In the genomic region with DNA sequence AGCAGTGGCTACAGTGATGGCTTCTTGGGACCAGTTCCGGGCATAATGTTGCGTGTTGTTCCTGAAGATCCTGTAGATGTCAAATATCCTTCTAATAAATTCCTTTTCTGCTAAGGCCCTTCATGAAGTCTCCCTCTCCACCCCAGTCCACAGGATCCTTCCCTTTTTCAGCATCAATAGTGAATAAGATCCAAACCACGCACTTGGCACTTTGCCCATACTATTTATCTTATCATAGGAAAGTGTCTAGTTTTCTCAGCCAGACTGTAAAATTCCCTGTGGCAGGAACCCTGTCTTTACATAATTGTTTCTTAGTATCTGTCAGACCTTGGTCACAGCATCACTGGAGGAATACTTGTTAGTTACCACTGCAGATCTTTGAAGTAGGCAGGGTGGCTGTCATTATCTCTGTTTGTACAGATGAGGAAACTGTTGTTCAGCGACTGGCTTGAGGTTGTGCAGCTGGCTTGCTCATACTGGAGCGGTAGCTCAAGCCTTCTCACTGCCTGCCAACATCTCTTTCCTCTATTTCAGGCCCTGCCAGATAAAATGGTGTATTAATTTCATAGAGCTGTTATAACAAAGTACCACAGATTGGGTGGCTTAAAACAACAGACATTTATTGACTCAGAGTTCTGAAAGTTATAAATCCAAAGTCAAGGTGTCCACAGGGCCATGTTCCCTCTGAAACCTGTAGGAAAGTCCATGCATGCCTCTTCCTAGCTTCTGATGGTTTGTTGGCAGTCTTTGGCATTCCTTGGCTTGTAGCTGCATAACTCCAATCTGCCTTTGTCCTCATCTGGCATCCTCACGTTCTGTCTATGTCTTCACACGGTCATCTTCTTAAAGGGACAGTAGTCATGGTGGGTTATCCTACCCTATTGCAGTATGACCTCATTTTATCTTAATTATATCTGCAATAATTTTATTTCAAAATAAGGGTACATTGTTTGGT, we compare ENCODE assay signal across 10 cellular contexts. TPM values are rescaled to one million over a fixed set of nuclear protein-coding genes. Genes with fewer than 3 reads are reported as not detected.
A peak's percentile ranks its signal among the peaks of the same experiment; 100 is the strongest.
DNase-seq lines count a peak whose midpoint lies in the region; ATAC-seq, FAIRE-seq and TF ChIP-seq lines count a peak whose summit lies in the region.
"Had no signal": no experiment of that assay in that cellular context is flagged by ENCODE, and none has a peak within 500 bp of the region (broad histone marks: within the 10 kb centered on the region; RNA-seq: fewer than 3 reads in every experiment).

No MANE protein-coding gene starts in this region.

- H3K23ac ChIP-seq in neuronal stem cell (ENCODE audit: low read depth, low read length, poor library complexity) = no peak overlapping the region

- peak overlapping the region; percentile 18 for H2AFZ ChIP-seq in neuronal stem cell (ENCODE audit: low read length)

- no peak for ATAC-seq in GM19463 (IDR thresholded peaks at IDR 0.05; ENCODE audit: unreplicated experiment)
- ATAC-seq: activated CD4-positive, CD25-positive, alpha-beta regulatory T cell treated with anti-CD3 and anti-CD28 coated beads, Interleukin-2, amount 50 U/mL, for 24 hours had no signal

- H3K27ac ChIP-seq in neuronal stem cell (replicated peaks; ENCODE audit: low read length) (no peak overlapping the region), suprapubic skin (no peak overlapping the region)
- H3K27ac ChIP-seq: Peyer's patch had no signal

- H3K4me3 ChIP-seq in neuronal stem cell (ENCODE audit: low read length in 2 of 2) (no peak overlapping the region), suprapubic skin (no peak overlapping the region)
- H3K4me3 ChIP-seq: Peyer's patch had no signal

- no peak overlapping the region for H4K8ac ChIP-seq in neuronal stem cell (ENCODE audit: low read depth, low read length)

- no peak overlapping the region for H2BK120ac ChIP-seq in neuronal stem cell (ENCODE audit: low read depth, low read length)

- no peaks in the 10 kb centered on the region for H3K79me1 ChIP-seq in neuronal stem cell (ENCODE audit: low read depth, low read length)

- H4K91ac ChIP-seq in neuronal stem cell (ENCODE audit: low read depth, low read length, poor library complexity) = no peak overlapping the region

- H3K4me1 ChIP-seq in neuronal stem cell (ENCODE audit: control insufficient read depth in 2 of 2, insufficient read depth in 1 of 2, low read depth in 1 of 2, low read length in 2 of 2) (peaks cover 3 to 7% of the 10 kb centered on the region in 2 donors), suprapubic skin (peaks cover 18% of the 10 kb centered on the region)

- H3K4ac ChIP-seq in neuronal stem cell (ENCODE audit: low read length) = no peak overlapping the region

- no peaks in the 10 kb centered on the region for H3K9me3 ChIP-seq in neuronal stem cell (replicated peaks in 1 of 2; ENCODE audit: control insufficient read depth in 2 of 2, insufficient read depth in 1 of 2, low read depth in 1 of 2, low read length in 2 of 2)
- H3K9me3 ChIP-seq in suprapubic skin = no peaks in the 10 kb centered on the region
- H3K9me3 ChIP-seq: Peyer's patch had no signal

- no peak overlapping the region for H3K18ac ChIP-seq in neuronal stem cell (ENCODE audit: low read length)

- H2BK12ac ChIP-seq in neuronal stem cell (ENCODE audit: low read length) = no peak overlapping the region

- no CpG with 5 or more reads among the region's 7 CpGs for WGBS in neuronal stem cell (ENCODE audit: extremely low coverage in 2 of 2, insufficient read length in 2 of 2, insufficient replicate concordance in 1 of 2), 2 donors
- 35% methylated on average over 7 of the region's 7 CpGs for WGBS in suprapubic skin

- TF ChIP-seq EP300 in suprapubic skin (IDR thresholded peaks at IDR 0.05) = no peak

- TF ChIP-seq CTCF in suprapubic skin (IDR thresholded peaks at IDR 0.05) (no peak), D721Med (IDR thresholded peaks at IDR 0.05; ENCODE audit: insufficient read depth, missing control alignments) (no peak)

- DNase-seq in LHCN-M2 (ENCODE audit: low read depth) (peak; percentile 33), OCI-M1 (lab: John Stamatoyannopoulos, UW) (peak; percentile 83), erythroblast (lab: John Stamatoyannopoulos, UW) (peak; percentile 75 to 83), neuronal stem cell (ENCODE audit: low spot score) (no peak), suprapubic skin (ENCODE audit: low spot score in 2 of 2) (no peak), D721Med (ENCODE audit: insufficient read length, low spot score) (no peak)
- DNase-seq: activated naive CD4-positive, alpha-beta T cell; Peyer's patch had no signal

- TF ChIP-seq POLR2A in erythroblast (IDR thresholded peaks at IDR 0.05; ENCODE audit: low read length) (no peak), suprapubic skin (IDR thresholded peaks at IDR 0.05) (no peak)

- no peak overlapping the region for H3K9ac ChIP-seq in neuronal stem cell (ENCODE audit: low read depth, low read length, poor library complexity)

- no peak for FAIRE-seq in D721Med (lab: Jason Lieb, UNC)

- no peak overlapping the region for H3K14ac ChIP-seq in neuronal stem cell (ENCODE audit: low read length)

- H3K27me3 ChIP-seq in neuronal stem cell (ENCODE audit: control insufficient read depth in 3 of 3, insufficient read depth in 3 of 3, low read depth in 1 of 3, low read length in 3 of 3) (no peaks in the 10 kb centered on the region), suprapubic skin (no peaks in the 10 kb centered on the region)
- H3K27me3 ChIP-seq: Peyer's patch had no signal

- H3K4me2 ChIP-seq in neuronal stem cell (ENCODE audit: insufficient read depth, low read length, poor library complexity, severe bottlenecking) = no peak overlapping the region

- no peak overlapping the region for H2BK5ac ChIP-seq in neuronal stem cell (ENCODE audit: low read length)

- H3K36me3 ChIP-seq in neuronal stem cell (replicated peaks in 1 of 2; ENCODE audit: control insufficient read depth in 2 of 2, insufficient read depth in 2 of 2, low read length in 2 of 2) (no peaks in the 10 kb centered on the region), suprapubic skin (no peaks in the 10 kb centered on the region)
- H3K36me3 ChIP-seq: Peyer's patch had no signal

- no peak overlapping the region for H2BK15ac ChIP-seq in neuronal stem cell (ENCODE audit: low read length)

- H2AK5ac ChIP-seq in neuronal stem cell (ENCODE audit: low read depth, low read length) = no peak overlapping the region

RNA-seq across cellular contexts. Expression of a gene that starts 33.5 kb away (rescaled TPM):
- total RNA-seq in LHCN-M2 (2014; rRNA removed) (25.8 and 40.0 TPM in 2 replicates), suprapubic skin (10 to 100 TPM; 40.8 to 76.4 (median 53.9) TPM)
- polyA plus RNA-seq in LHCN-M2 (2012) = 6.1 TPM
- polyA plus RNA-seq in neuronal stem cell (2013, experiment 1 of 2) = 10.7 TPM
- 11.2 TPM for polyA plus RNA-seq in neuronal stem cell (2013, experiment 2 of 2)

Comparison
In these comparisons a context has a peak if more than half of its experiments do, and no peak if none do; other contexts are left out.
1. DNase-seq: peak in LHCN-M2 (single experiment), OCI-M1 (single experiment) and erythroblast (2 of 2); none in neuronal stem cell (single experiment), suprapubic skin (0 of 2) and D721Med (single experiment).